In genomic region chr16:29613307-29614057, GRCh38 we compare ENCODE assay signal across 8 cellular contexts. TPM values are rescaled to one million over a fixed set of nuclear protein-coding genes. Genes with fewer than 3 reads are reported as not detected.
DNase-seq lines count a peak whose midpoint lies in the region; ATAC-seq and TF ChIP-seq lines count a peak whose summit lies in the region.
"Not testable (repeated sequence)": the region's sequence is repeated elsewhere in the genome, so short reads cannot be mapped to it uniquely, and the experiment has no call there.

No MANE protein-coding gene starts in this region.

- H3K36me3 ChIP-seq in DND-41 (ENCODE audit: insufficient read depth, low read length); SU-DHL-6 (ENCODE audit: low read length); neural progenitor cell: not testable (repeated sequence)

- not testable (repeated sequence) for H3K27me3 Mint-ChIP-seq in HFFc6 (ENCODE audit: insufficient read depth); neural progenitor cell (ENCODE audit: insufficient read depth, low read depth)

- peak overlapping the region; percentile 64 for H3K27ac ChIP-seq in DND-41 (ENCODE audit: low read length)
- peak overlapping the region; percentile 68 for H3K27ac ChIP-seq in SU-DHL-6 (ENCODE audit: low read depth, low read length)
- not testable (repeated sequence) for H3K27ac ChIP-seq in neural progenitor cell

- DNase-seq in DND-41, result peak; percentile 92
- peak; percentile 58 for DNase-seq in HFFc6
- peak; percentile 34 for DNase-seq in NCI-H1105 treated with DMSO at 0.1 percent for 48 hours (lab: John Stamatoyannopoulos, UW)
- DNase-seq in activated naive CD4-positive, alpha-beta T cell treated with anti-CD3 and anti-CD28 coated beads, Interleukin-2, amount 50 U/mL, for 16 hours, result peak; percentile 93
- peak; percentile 63 for DNase-seq in germinal center (ENCODE audit: low spot score)
- peak; percentile 95 for DNase-seq in neural progenitor cell (ENCODE audit: low spot score)
- peak; percentile 90 for DNase-seq in stimulated activated naive CD4-positive, alpha-beta T cell treated with Interleukin-2 at 50 U/mL for 16 hours (lab: John Stamatoyannopoulos, UW)

- H3K4me3 ChIP-seq in DND-41 (ENCODE audit: low read depth in 1 of 2, low read length in 2 of 2) (peak overlapping the region; percentile 59 to 84), SU-DHL-6 (ENCODE audit: insufficient read depth, low read length, poor library complexity, severe bottlenecking) (peak overlapping the region; percentile 71), neural progenitor cell (peak overlapping the region; percentile 61)

- not testable (repeated sequence) for H4K20me1 ChIP-seq in DND-41 (ENCODE audit: insufficient read depth, low read length); SU-DHL-6 (ENCODE audit: low read depth, low read length); neural progenitor cell (ENCODE audit: low read depth)

- peak overlapping the region; percentile 79 for H3K9ac ChIP-seq in DND-41 (ENCODE audit: low read depth, low read length)
- H3K9ac ChIP-seq in SU-DHL-6 (ENCODE audit: low read length), result peak overlapping the region; percentile 85
- not testable (repeated sequence) for H3K9ac ChIP-seq in neural progenitor cell

- not testable (repeated sequence) for H3K9me2 ChIP-seq in SU-DHL-6 (replicated peaks; ENCODE audit: insufficient read depth, low read length)

- not testable (repeated sequence) for H3K9me3 ChIP-seq in DND-41 (ENCODE audit: insufficient read depth, low read length, severe bottlenecking); SU-DHL-6 (ENCODE audit: insufficient read depth, low read length); neural progenitor cell (ENCODE audit: low read depth)

- H3K36me3 Mint-ChIP-seq in HFFc6 (ENCODE audit: low read depth); neural progenitor cell: not testable (repeated sequence)

- ATAC-seq in DND-41 (ENCODE audit: insufficient read depth, low read depth), result peak; percentile 73

- peak overlapping the region; percentile 97 for H3K27ac Mint-ChIP-seq in HFFc6
- not testable (repeated sequence) for H3K27ac Mint-ChIP-seq in neural progenitor cell

- H3K9me3 Mint-ChIP-seq in HFFc6, neural progenitor cell: not testable (repeated sequence)

- TF ChIP-seq CTCF in DND-41 (IDR thresholded peaks at IDR 0.05; ENCODE audit: borderline replicate concordance, extremely low read depth, low read length, poor library complexity, severe bottlenecking); HFFc6 (IDR thresholded peaks at IDR 0.05); SU-DHL-6 (IDR thresholded peaks at IDR 0.05; ENCODE audit: insufficient read depth, low read length, poor library complexity, severe bottlenecking); neural progenitor cell (IDR thresholded peaks at IDR 0.05): not testable (repeated sequence)

- peak overlapping the region; percentile 93 for H3K4me3 Mint-ChIP-seq in HFFc6
- peak overlapping the region; percentile 86 for H3K4me3 Mint-ChIP-seq in neural progenitor cell

- peaks cover 17% of the 10 kb centered on the region for H3K4me1 ChIP-seq in DND-41 (ENCODE audit: insufficient read depth, low read length)
- not testable (repeated sequence) for H3K4me1 ChIP-seq in neural progenitor cell

- not testable (repeated sequence) for H3K4me1 Mint-ChIP-seq in HFFc6 (ENCODE audit: low read depth)
- peaks cover 25% of the 10 kb centered on the region for H3K4me1 Mint-ChIP-seq in neural progenitor cell

- H3K27me3 ChIP-seq in DND-41 (ENCODE audit: insufficient read depth, low read length, poor library complexity); SU-DHL-6 (ENCODE audit: low read length); neural progenitor cell: not testable (repeated sequence)

- peaks cover 42% of the 10 kb centered on the region for H3K79me2 ChIP-seq in DND-41 (ENCODE audit: insufficient read depth, low read length)
- peaks cover 36% of the 10 kb centered on the region for H3K79me2 ChIP-seq in SU-DHL-6 (ENCODE audit: insufficient read depth, low read length)
- peaks cover 37% of the 10 kb centered on the region for H3K79me2 ChIP-seq in neural progenitor cell (ENCODE audit: low read depth)

- H2AFZ ChIP-seq in DND-41 (ENCODE audit: low read depth, low read length), result peak overlapping the region; percentile 86
- H2AFZ ChIP-seq in SU-DHL-6 (ENCODE audit: low read depth, low read length, severe bottlenecking), result not testable (repeated sequence)
- peak overlapping the region; percentile 21 for H2AFZ ChIP-seq in neural progenitor cell (replicated peaks)

- not testable (repeated sequence) for H3F3A ChIP-seq in SU-DHL-6 (ENCODE audit: insufficient read depth)
- H3F3A ChIP-seq in neural progenitor cell (ENCODE audit: low read depth), result peaks cover 11% of the 10 kb centered on the region

- peak overlapping the region; percentile 60 for H3K4me2 ChIP-seq in DND-41 (ENCODE audit: insufficient read depth, low read length)
- peak overlapping the region; percentile 49 for H3K4me2 ChIP-seq in SU-DHL-6 (ENCODE audit: low read depth, low read length, poor library complexity, severe bottlenecking)
- H3K4me2 ChIP-seq in neural progenitor cell, result peak overlapping the region; percentile 84

RNA-seq across cellular contexts. Expression of gene SPN, which starts 49.6 kb away (rescaled TPM):
- under 1 TPM in 5 of 6 experiments, not detected in 1; 0.06 to 0.20 (median 0.12) TPM for total RNA-seq in HFFc6 (2021; fragmentation: NEBNext Ultra II Directional; extraction: Animal tissue kit (Norgen Biotek cat#: 25700))
- 0.02 and 0.25 TPM in 2 replicates for total RNA-seq in neural progenitor cell (ENCODE audit: low replicate concordance)

Comparison
In these comparisons a context has a peak if more than half of its experiments do, and no peak if none do; other contexts are left out.
1. DNase-seq: peak in every context shown above with its lines; median percentile 95 in neural progenitor cell; 93 in activated naive CD4-positive, alpha-beta T cell treated with anti-CD3 and anti-CD28 coated beads, Interleukin-2, amount 50 U/mL, for 16 hours; 92 in DND-41; 90 in stimulated activated naive CD4-positive, alpha-beta T cell treated with Interleukin-2 at 50 U/mL for 16 hours; 63 in germinal center; 58 in HFFc6; 34 in NCI-H1105 treated with DMSO at 0.1 percent for 48 hours.